30 cellular contexts compared by ENCODE assay signal in genomic region chr13:19161308-19161707, GRCh38. TPM values are rescaled to one million over a fixed set of nuclear protein-coding genes. Genes with fewer than 3 reads are reported as not detected.
A peak's percentile ranks its signal among the peaks of the same experiment; 100 is the strongest.
DNase-seq lines count a peak whose midpoint lies in the region; ATAC-seq, FAIRE-seq and TF ChIP-seq lines count a peak whose summit lies in the region.
"Had no signal": no experiment of that assay in that cellular context is flagged by ENCODE, and none has a peak within 500 bp of the region (broad histone marks: within the 10 kb centered on the region; RNA-seq: fewer than 3 reads in every experiment).

No MANE protein-coding gene starts in this region.

- no peak overlapping the region for H3K27ac Mint-ChIP-seq in activated CD8-positive, alpha-beta T cell treated with anti-CD3 and anti-CD28 coated beads, Interleukin-2, amount 10 ng/mL, durations not matched to agents 7 days and 5 days
- H3K27ac Mint-ChIP-seq: CD14-positive monocyte; CD4-positive, alpha-beta memory T cell; CD4-positive, CD25-positive, alpha-beta regulatory T cell; CD8-positive, alpha-beta memory T cell had no signal

- POLR2A ChIA-PET in activated CD8-positive, alpha-beta T cell treated with anti-CD3 and anti-CD28 coated beads, Interleukin-2, amount 10 ng/mL, durations not matched to agents 7 days and 5 days (lab: Charles Lee) = no interaction called here

- no peaks in the 10 kb centered on the region for H3K27me3 Mint-ChIP-seq in activated CD8-positive, alpha-beta T cell treated with anti-CD3 and anti-CD28 coated beads, Interleukin-2, amount 10 ng/mL, durations not matched to agents 7 days and 5 days (ENCODE audit: low read depth)
- H3K27me3 Mint-ChIP-seq: CD4-positive, alpha-beta memory T cell; CD4-positive, CD25-positive, alpha-beta regulatory T cell had no signal

- no peaks in the 10 kb centered on the region for H3K36me3 ChIP-seq in thoracic aorta
- H3K36me3 ChIP-seq: BE2C, BLaER1 had no signal

- FAIRE-seq in H54 (lab: Jason Lieb, UNC) = no peak
- FAIRE-seq: A204.1, GM12891, GM19239 had no signal

- TF ChIP-seq CTCF in coronary artery (IDR thresholded peaks at IDR 0.05) (no peak), thoracic aorta (IDR thresholded peaks at IDR 0.05) (no peak)

- CTCF ChIA-PET in activated CD8-positive, alpha-beta T cell treated with anti-CD3 and anti-CD28 coated beads, Interleukin-2, amount 10 ng/mL, durations not matched to agents 7 days and 5 days (lab: Charles Lee) = no interaction called here

- H3K4me1 Mint-ChIP-seq in activated CD8-positive, alpha-beta T cell treated with anti-CD3 and anti-CD28 coated beads, Interleukin-2, amount 10 ng/mL, durations not matched to agents 7 days and 5 days (ENCODE audit: low read depth) = no peaks in the 10 kb centered on the region
- H3K4me1 Mint-ChIP-seq: CD14-positive monocyte; CD4-positive, alpha-beta memory T cell; CD4-positive, CD25-positive, alpha-beta regulatory T cell; CD8-positive, alpha-beta memory T cell had no signal

- H3K9me3 Mint-ChIP-seq in activated CD8-positive, alpha-beta T cell treated with anti-CD3 and anti-CD28 coated beads, Interleukin-2, amount 10 ng/mL, durations not matched to agents 7 days and 5 days (ENCODE audit: insufficient read depth) = peaks cover 8% of the 10 kb centered on the region

- intact Hi-C loops in posterior vena cava (cut with DNase I) = no loop called here

- H3K4me1 ChIP-seq in thoracic aorta (ENCODE audit: control insufficient read depth in 1 of 2, low read depth in 2 of 2) = no peaks in the 10 kb centered on the region
- H3K4me1 ChIP-seq: BE2C, BLaER1 had no signal

- ATAC-seq in thoracic aorta (ENCODE audit: insufficient number of reproducible peaks, low FRiP score, low read depth) = peak; percentile 36
- no peak for ATAC-seq in activated CD8-positive, alpha-beta T cell treated with anti-CD3 and anti-CD28 coated beads, Interleukin-2, amount 10 ng/mL, durations not matched to agents 7 days and 5 days

- DNase-seq in GM03348 (ENCODE audit: low spot score) (peak; percentile 2), coronary artery (ENCODE audit: low spot score) (peak; percentile 70), posterior vena cava (ENCODE audit: low spot score) (peak; percentile 68), thoracic aorta (ENCODE audit: low spot score) (no peak), H54 (ENCODE audit: insufficient read length, low spot score) (no peak), NCI-H446 (lab: John Stamatoyannopoulos, UW) (no peak)
- no peak for DNase-seq in activated CD4-positive, alpha-beta T cell treated with anti-CD3 and anti-CD28 coated beads for 4 hours
- DNase-seq in activated CD8-positive, alpha-beta T cell treated with anti-CD3 and anti-CD28 coated beads, Interleukin-2, amount 10 ng/mL, durations not matched to agents 7 days and 5 days = no peak
- DNase-seq: 8988T; ACHN; BE2C; C1 segment of cervical spinal cord; CD4-positive, alpha-beta memory T cell; CD4-positive, CD25-positive, alpha-beta regulatory T cell; CD8-positive, alpha-beta memory T cell; COR-L47; DMS 273 treated with DMSO at 0.1 percent for 48 hours; DMS153; DMS53; DMS79; DND-41; EL; GDM1 had no signal

- H3K9me3 ChIP-seq in thoracic aorta = no peaks in the 10 kb centered on the region
- H3K9me3 ChIP-seq: BE2C had no signal

- no peaks in the 10 kb centered on the region for H3K27me3 ChIP-seq in thoracic aorta (replicated peaks; ENCODE audit: insufficient read depth)
- H3K27me3 ChIP-seq: BE2C, BLaER1 had no signal

- no peak overlapping the region for H3K27ac ChIP-seq in coronary artery
- H3K27ac ChIP-seq in thoracic aorta = no peak overlapping the region
- H3K27ac ChIP-seq: BLaER1 had no signal

- no peaks in the 10 kb centered on the region for H3K36me3 Mint-ChIP-seq in activated CD8-positive, alpha-beta T cell treated with anti-CD3 and anti-CD28 coated beads, Interleukin-2, amount 10 ng/mL, durations not matched to agents 7 days and 5 days (ENCODE audit: low read depth)
- H3K36me3 Mint-ChIP-seq: CD14-positive monocyte; CD4-positive, alpha-beta memory T cell; CD4-positive, CD25-positive, alpha-beta regulatory T cell had no signal

- H3K4me3 Mint-ChIP-seq in activated CD8-positive, alpha-beta T cell treated with anti-CD3 and anti-CD28 coated beads, Interleukin-2, amount 10 ng/mL, durations not matched to agents 7 days and 5 days = no peak overlapping the region
- H3K4me3 Mint-ChIP-seq: CD14-positive monocyte; CD4-positive, alpha-beta memory T cell; CD8-positive, alpha-beta memory T cell had no signal

- no peak for TF ChIP-seq POLR2A in H54 (IDR thresholded peaks at IDR 0.05; ENCODE audit: low read depth, low read length)

- H3K4me3 ChIP-seq in coronary artery = no peak overlapping the region
- H3K4me3 ChIP-seq in thoracic aorta = no peak overlapping the region
- H3K4me3 ChIP-seq: BLaER1 had no signal

RNA-seq across cellular contexts. Expression of gene TUBA3C, which starts 20.3 kb away (rescaled TPM):
- not detected for total RNA-seq in posterior vena cava
- total RNA-seq in thoracic aorta = not detected
- not detected for total RNA-seq in activated CD8-positive, alpha-beta T cell treated with anti-CD3 and anti-CD28 coated beads, Interleukin-2, amount 10 ng/mL, durations not matched to agents 7 days and 5 days
- total RNA-seq: A673; CD4-positive, alpha-beta memory T cell; CD4-positive, CD25-positive, alpha-beta regulatory T cell; CD8-positive, alpha-beta memory T cell; G401 had no signal

Comparison
In these comparisons a context has a peak if more than half of its experiments do, and no peak if none do; other contexts are left out.
1. DNase-seq: peak in GM03348 (single experiment), coronary artery (single experiment) and posterior vena cava (single experiment); none in thoracic aorta (single experiment), activated CD4-positive, alpha-beta T cell treated with anti-CD3 and anti-CD28 coated beads for 4 hours (0 of 2), H54 (single experiment), activated CD8-positive, alpha-beta T cell treated with anti-CD3 and anti-CD28 coated beads, Interleukin-2, amount 10 ng/mL, durations not matched to agents 7 days and 5 days (single experiment) and NCI-H446 (0 of 2).